14 cellular contexts compared by ENCODE assay signal in the genomic region with DNA sequence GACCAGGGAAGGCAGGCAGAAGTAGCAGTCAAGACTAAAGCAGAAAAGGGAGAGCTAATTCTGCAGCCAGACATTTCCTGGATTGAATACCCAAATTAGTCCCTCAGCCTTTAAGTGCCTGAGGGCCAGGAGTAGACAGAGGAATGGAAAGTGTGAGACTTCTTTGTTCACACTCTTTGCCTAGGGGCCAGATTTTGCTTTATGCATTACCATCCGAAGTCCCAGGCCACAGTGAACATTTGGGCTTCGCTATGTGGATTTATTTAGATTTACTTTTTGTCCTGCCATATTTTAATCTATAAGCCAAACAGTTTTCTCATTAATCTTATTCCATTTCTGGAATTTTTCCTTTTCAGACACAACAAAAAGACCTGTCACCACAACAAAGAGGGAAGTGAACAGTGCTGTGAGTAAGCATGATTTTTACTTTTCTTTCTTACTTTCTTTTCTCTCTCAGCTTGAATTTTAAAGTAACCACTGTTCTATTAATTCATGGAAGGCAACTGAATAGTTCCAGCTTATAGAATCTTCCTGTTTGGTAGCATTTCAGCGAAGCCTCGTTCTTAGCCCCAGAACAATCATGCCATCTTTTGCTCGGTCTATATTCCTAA. TPM values are rescaled to one million over a fixed set of nuclear protein-coding genes. Genes with fewer than 3 reads are reported as not detected.
DNase-seq lines count a peak whose midpoint lies in the region; ATAC-seq and TF ChIP-seq lines count a peak whose summit lies in the region.
"Had no signal": no experiment of that assay in that cellular context is flagged by ENCODE, and none has a peak within 500 bp of the region (broad histone marks: within the 10 kb centered on the region; RNA-seq: fewer than 3 reads in every experiment).

No MANE protein-coding gene starts in this region.

- no peak overlapping the region for H2BK12ac ChIP-seq in neuronal stem cell (ENCODE audit: low read length)

- no peak overlapping the region for H2AK5ac ChIP-seq in neuronal stem cell (ENCODE audit: low read depth, low read length)

- intact Hi-C loops in mammary epithelial cell (cut with micrococcal nuclease) = loop anchor here (5.0 kb wide), 1 partner anchor 111 kb away; a partner anchor contains a TSS

- H3K23ac ChIP-seq in neuronal stem cell (ENCODE audit: low read depth, low read length, poor library complexity) = no peak overlapping the region

- BruUV-seq in mammary epithelial cell (replicated peaks; lab: Mats Ljungman, UMichigan) = no TSS peak

- H3K18ac ChIP-seq in neuronal stem cell (ENCODE audit: low read length) = no peak overlapping the region

- H3K9me3 ChIP-seq in mammary epithelial cell (replicated peaks; ENCODE audit: insufficient read depth, low read length) (no peaks in the 10 kb centered on the region), neuronal stem cell (replicated peaks in 1 of 2; ENCODE audit: control insufficient read depth in 2 of 2, insufficient read depth in 1 of 2, low read depth in 1 of 2, low read length in 2 of 2) (no peaks in the 10 kb centered on the region)
- H3K9me3 ChIP-seq: pancreas had no signal

- peak; percentile 69 for DNase-seq in ELF-1 (ENCODE audit: low read depth, low spot score)
- peak; percentile 35 for DNase-seq in NCI-H1048 (lab: John Stamatoyannopoulos, UW)
- DNase-seq in mammary epithelial cell = peak; percentile 19
- no peak for DNase-seq in neuronal stem cell (ENCODE audit: low spot score)
- DNase-seq in NCI-H1105 (lab: John Stamatoyannopoulos, UW) = no peak
- no peak for DNase-seq in DMS53 (lab: John Stamatoyannopoulos, UW)
- DNase-seq: DMS79 treated with DMSO at 0.1 percent for 48 hours, HCEC 1CT, NCI-H1092, NCI-H2227 treated with DMSO at 0.1 percent for 48 hours, pancreas had no signal

- no peak overlapping the region for H2AFZ ChIP-seq in mammary epithelial cell (ENCODE audit: low read depth, low read length)
- H2AFZ ChIP-seq in neuronal stem cell (ENCODE audit: low read length) = peak overlapping the region; percentile 77

- H3K4me3 ChIP-seq in mammary epithelial cell (replicated peaks in 1 of 3; ENCODE audit: insufficient read depth in 1 of 3, low read depth in 2 of 3, low read length in 3 of 3) = no peak overlapping the region
- no peak overlapping the region for H3K4me3 ChIP-seq in neuronal stem cell (ENCODE audit: low read length in 2 of 2)
- H3K4me3 ChIP-seq: pancreas, skin epidermis had no signal

- TF ChIP-seq POLR2A in GM18505 (IDR thresholded peaks at IDR 0.05; ENCODE audit: borderline replicate concordance, extremely low read depth, insufficient read depth, insufficient read length) = no peak

- dilution Hi-C loops in mammary epithelial cell (cut with HindIII; ENCODE audit: low sequenced_read_pairs) = loop anchor here (10.0 kb wide), 1 partner anchor 118 kb away; no protein-coding TSS in a partner anchor

- in situ Hi-C loops in mammary epithelial cell (cut with MboI; ENCODE audit: low sequenced_read_pairs in 2 of 2) = no loop called here

- peaks cover 50% of the 10 kb centered on the region for H3K4me1 ChIP-seq in mammary epithelial cell (ENCODE audit: insufficient read depth, low read length)
- H3K4me1 ChIP-seq in neuronal stem cell (ENCODE audit: control insufficient read depth in 2 of 2, insufficient read depth in 1 of 2, low read depth in 1 of 2, low read length in 2 of 2) = peaks cover 8 to 23% of the 10 kb centered on the region in 2 donors
- H3K4me1 ChIP-seq: pancreas had no signal

- no peaks in the 10 kb centered on the region for H3K79me1 ChIP-seq in neuronal stem cell (ENCODE audit: low read depth, low read length)

- no peaks in the 10 kb centered on the region for H3K36me3 ChIP-seq in mammary epithelial cell (ENCODE audit: insufficient read depth, low read length)
- no peaks in the 10 kb centered on the region for H3K36me3 ChIP-seq in neuronal stem cell (replicated peaks in 1 of 2; ENCODE audit: control insufficient read depth in 2 of 2, insufficient read depth in 2 of 2, low read length in 2 of 2)
- H3K36me3 ChIP-seq: pancreas had no signal

- no peak overlapping the region for H3K14ac ChIP-seq in neuronal stem cell (ENCODE audit: low read length)

- 46% methylated on average over 5 of the region's 5 CpGs for WGBS in mammary epithelial cell (ENCODE audit: low coverage, missing lambda C conversion rate)
- no CpG with 5 or more reads among the region's 5 CpGs for WGBS in neuronal stem cell (ENCODE audit: extremely low coverage in 2 of 2, insufficient read length in 2 of 2, insufficient replicate concordance in 1 of 2), 2 donors

- no peaks in the 10 kb centered on the region for H4K20me1 ChIP-seq in mammary epithelial cell (ENCODE audit: insufficient read depth, low read length)

- H2BK5ac ChIP-seq in neuronal stem cell (ENCODE audit: low read length) = no peak overlapping the region

- no peak overlapping the region for H3K4ac ChIP-seq in neuronal stem cell (ENCODE audit: low read length)

- H3K9ac ChIP-seq in mammary epithelial cell (ENCODE audit: insufficient read depth, low read length) (no peak overlapping the region), neuronal stem cell (ENCODE audit: low read depth, low read length, poor library complexity) (no peak overlapping the region)

- TF ChIP-seq CTCF in mammary epithelial cell (conservative IDR thresholded peaks at IDR 0.05 in 1 of 2, IDR thresholded peaks at IDR 0.05 in 1 of 2; ENCODE audit: extremely low read depth in 1 of 2, insufficient read depth in 1 of 2, low read depth in 1 of 2, low read length in 2 of 2) = no peak

- H3K27ac ChIP-seq in mammary epithelial cell (ENCODE audit: insufficient read depth, low read depth, low read length) = peak overlapping the region; percentile 56
- no peak overlapping the region for H3K27ac ChIP-seq in neuronal stem cell (replicated peaks; ENCODE audit: low read length)
- H3K27ac ChIP-seq: pancreas had no signal

- H4K91ac ChIP-seq in neuronal stem cell (ENCODE audit: low read depth, low read length, poor library complexity) = no peak overlapping the region

- no peak for ATAC-seq in HG02759 (IDR thresholded peaks at IDR 0.05; ENCODE audit: unreplicated experiment)
- no peak for ATAC-seq in GM18505 (IDR thresholded peaks at IDR 0.05; ENCODE audit: unreplicated experiment)
- ATAC-seq: pancreas had no signal

- no peak overlapping the region for H2BK15ac ChIP-seq in neuronal stem cell (ENCODE audit: low read length)

- H3K27me3 ChIP-seq in mammary epithelial cell (ENCODE audit: insufficient read depth, low read length) (no peaks in the 10 kb centered on the region), neuronal stem cell (ENCODE audit: control insufficient read depth in 3 of 3, insufficient read depth in 3 of 3, low read depth in 1 of 3, low read length in 3 of 3) (no peaks in the 10 kb centered on the region)
- H3K27me3 ChIP-seq: pancreas had no signal

- no peaks in the 10 kb centered on the region for H3K79me2 ChIP-seq in mammary epithelial cell (ENCODE audit: insufficient read depth, low read length)

- no peak overlapping the region for H4K8ac ChIP-seq in neuronal stem cell (ENCODE audit: low read depth, low read length)

- H3K4me2 ChIP-seq in mammary epithelial cell (ENCODE audit: insufficient read depth, low read depth, low read length) (peak overlapping the region; percentile 45), neuronal stem cell (ENCODE audit: insufficient read depth, low read length, poor library complexity, severe bottlenecking) (no peak overlapping the region)

- no peak overlapping the region for H2BK120ac ChIP-seq in neuronal stem cell (ENCODE audit: low read depth, low read length)

- CTCF ChIA-PET in mammary epithelial cell (lab: Charles Lee; ENCODE audit: low non-redundant PET) = no interaction called here

RNA-seq across cellular contexts. Expression of a gene that starts 52.6 kb away (rescaled TPM):
- 10 to 100 TPM; 12.1 to 14.5 TPM for total RNA-seq in mammary epithelial cell
- 7.8 TPM for polyA plus RNA-seq in mammary epithelial cell
- polyA minus RNA-seq in mammary epithelial cell = 5.6 TPM
- not detected for polyA plus RNA-seq in neuronal stem cell (2013, experiment 1 of 2)
- not detected for polyA plus RNA-seq in neuronal stem cell (2013, experiment 2 of 2)

Comparison
In these comparisons a context has a peak if more than half of its experiments do, and no peak if none do; other contexts are left out.
1. DNase-seq: peak in ELF-1 (single experiment), NCI-H1048 (single experiment) and mammary epithelial cell (single experiment); none in neuronal stem cell (single experiment), NCI-H1105 (single experiment) and DMS53 (single experiment).